Comparison of ENCODE assay signal across 1 cellular context in genomic region chr19:7494416-7495098, GRCh38.
A peak's percentile ranks its signal among the peaks of the same experiment; 100 is the strongest.
TF ChIP-seq lines count a peak whose summit lies in the region.

No MANE protein-coding gene starts in this region.

TF ChIP-seq in HepG2, 621 proteins besides CTCF, POLR2A, EP300 and RAD21 (continued from another document):
- TF ChIP-seq ZNF597 (CRISPR knock-in tag; IDR thresholded peaks at IDR 0.05) (no peak), TARDBP (CRISPR knock-in tag; IDR thresholded peaks at IDR 0.05) (no peak; the same call in 1 of the 2 replicates), ZNF317 (CRISPR knock-in tag; IDR thresholded peaks at IDR 0.05) (0 out of 2 replicates have a peak, but pooled peaks have one; percentile 48), KMT2A (CRISPR knock-in tag; IDR thresholded peaks at IDR 0.05) (no peak), ZNF639 (CRISPR knock-in tag; conservative IDR thresholded peaks at IDR 0.05) (0 out of 2 replicates have a peak, but pooled peaks have one; percentile 46), MAX (IDR thresholded peaks at IDR 0.05) (peak; percentile 32), SRY (CRISPR knock-in tag; IDR thresholded peaks at IDR 0.05) (0 out of 2 replicates have a peak, but pooled peaks have one; percentile 39), STAT6 (CRISPR knock-in tag; IDR thresholded peaks at IDR 0.05; ENCODE audit: borderline replicate concordance) (peak; percentile 69; the same call in 1 of the 2 replicates), EHMT2 (IDR thresholded peaks at IDR 0.05; ENCODE audit: borderline replicate concordance, low read depth, low read length) (no peak), ZNF512 (CRISPR knock-in tag; IDR thresholded peaks at IDR 0.05) (peak; percentile 100), GRHL1 (CRISPR knock-in tag; conservative IDR thresholded peaks at IDR 0.05) (no peak), ZNF256 (CRISPR knock-in tag; conservative IDR thresholded peaks at IDR 0.05) (no peak), ZFP36L2 (CRISPR knock-in tag; IDR thresholded peaks at IDR 0.05) (no peak), ZNF563 (CRISPR knock-in tag; IDR thresholded peaks at IDR 0.05) (peak; percentile 55; the same call in 1 of the 2 replicates), ELF3 (CRISPR knock-in tag; IDR thresholded peaks at IDR 0.05) (peak; percentile 48; the same call in 1 of the 2 replicates), LBX2 (CRISPR knock-in tag; IDR thresholded peaks at IDR 0.05; ENCODE audit: borderline replicate concordance) (no peak), ZFY (CRISPR knock-in tag; IDR thresholded peaks at IDR 0.05) (peak; percentile 83), SMC3 (IDR thresholded peaks at IDR 0.05; ENCODE audit: low read length) (peak; percentile 43; the same call in 1 of the 2 replicates), RFX3 (CRISPR knock-in tag; IDR thresholded peaks at IDR 0.05) (0 out of 2 replicates have a peak, but pooled peaks have one; percentile 16), ZZZ3 (CRISPR knock-in tag; IDR thresholded peaks at IDR 0.05; ENCODE audit: borderline replicate concordance) (peak; percentile 51; the same call in 1 of the 2 replicates), CREM (IDR thresholded peaks at IDR 0.05) (no peak), CREM (CRISPR knock-in tag; IDR thresholded peaks at IDR 0.05) (no peak), ZNF609 (CRISPR knock-in tag; IDR thresholded peaks at IDR 0.05; ENCODE audit: borderline replicate concordance) (peak; percentile 20; the same call in 1 of the 2 replicates), POLR2AphosphoS5 (IDR thresholded peaks at IDR 0.05; ENCODE audit: low read depth, low read length) (no peak), HHEX (CRISPR knock-in tag; IDR thresholded peaks at IDR 0.05) (no peak), HNRNPK (IDR thresholded peaks at IDR 0.05; ENCODE audit: low read depth, low read length, poor library complexity, severe bottlenecking) (peak; percentile 38), ZNF644 (CRISPR knock-in tag; IDR thresholded peaks at IDR 0.05; ENCODE audit: low read depth) (no peak), MYPOP (CRISPR knock-in tag; IDR thresholded peaks at IDR 0.05) (no peak), THAP9 (CRISPR knock-in tag; IDR thresholded peaks at IDR 0.05; ENCODE audit: borderline replicate concordance) (peak; percentile 54; the same call in 1 of the 2 replicates), AKAP8 (CRISPR knock-in tag; IDR thresholded peaks at IDR 0.05) (no peak), PCBP2 (optimal IDR thresholded peaks at IDR 0.05; ENCODE audit: low read depth, low read length, poor library complexity, severe bottlenecking) (peak; percentile 81)
